ENCODE assay signal across 18 cellular contexts in genomic region chr7:155097338-155097737, GRCh38. TPM values are rescaled to one million over a fixed set of nuclear protein-coding genes. Genes with fewer than 3 reads are reported as not detected.
DNase-seq lines count a peak whose midpoint lies in the region; ATAC-seq and TF ChIP-seq lines count a peak whose summit lies in the region.
"Had no signal": no experiment of that assay in that cellular context is flagged by ENCODE, and none has a peak within 500 bp of the region (broad histone marks: within the 10 kb centered on the region; RNA-seq: fewer than 3 reads in every experiment).

No MANE protein-coding gene starts in this region.

- H3K9ac ChIP-seq in endodermal cell (ENCODE audit: extremely low read depth, low read length, poor library complexity, severe bottlenecking): no peak overlapping the region
- H3K9ac ChIP-seq: GM23248 had no signal

- H3K27ac ChIP-seq in endodermal cell (ENCODE audit: low read depth, low read length) (no peak overlapping the region), testis (no peak overlapping the region)
- H3K27ac ChIP-seq in effector memory CD4-positive, alpha-beta T cell (ENCODE audit: insufficient read depth, low read length, poor library complexity, severe bottlenecking): no peak overlapping the region
- H3K27ac ChIP-seq: 22Rv1, A549, C4-2B, GM23248 had no signal

- H3K9me3 ChIP-seq in endodermal cell (ENCODE audit: control insufficient read depth, low read length): peaks cover 15% of the 10 kb centered on the region
- H3K9me3 ChIP-seq in testis: no peaks in the 10 kb centered on the region
- no peaks in the 10 kb centered on the region for H3K9me3 ChIP-seq in effector memory CD4-positive, alpha-beta T cell (ENCODE audit: control insufficient read depth, low read length)
- H3K9me3 ChIP-seq: A549, Caco-2, HAP-1 had no signal

- TF ChIP-seq POLR2A in testis (IDR thresholded peaks at IDR 0.05): no peak

- H3K9me3 Mint-ChIP-seq in endodermal cell: peaks cover 26% of the 10 kb centered on the region
- H3K9me3 Mint-ChIP-seq: CD4-positive, alpha-beta T cell had no signal

- ATAC-seq in GM19455 (IDR thresholded peaks at IDR 0.05; ENCODE audit: unreplicated experiment): no peak
- ATAC-seq: A549 had no signal

- H3K4me3 ChIP-seq in endodermal cell (ENCODE audit: low read length): peak overlapping the region; percentile 29
- no peak overlapping the region for H3K4me3 ChIP-seq in testis
- no peak overlapping the region for H3K4me3 ChIP-seq in effector memory CD4-positive, alpha-beta T cell (ENCODE audit: insufficient read depth, low read depth, low read length, poor library complexity, severe bottlenecking)
- H3K4me3 ChIP-seq: A549, GM23248, HAP-1 had no signal

- H3K36me3 ChIP-seq in endodermal cell (ENCODE audit: control insufficient read depth, insufficient read depth, low read length): no peaks in the 10 kb centered on the region
- H3K36me3 ChIP-seq in testis (ENCODE audit: low read depth, missing control alignments): no peaks in the 10 kb centered on the region
- H3K36me3 ChIP-seq in effector memory CD4-positive, alpha-beta T cell (ENCODE audit: control insufficient read depth, insufficient read depth, low read length): no peaks in the 10 kb centered on the region
- H3K36me3 ChIP-seq: HAP-1 had no signal

- intact Hi-C loops in testis (cut with DNase I; ENCODE audit: low total_unique reads): no loop called here

- no peak overlapping the region for H3K4me3 Mint-ChIP-seq in endodermal cell
- H3K4me3 Mint-ChIP-seq: CD4-positive, alpha-beta T cell had no signal

- H3K4me1 Mint-ChIP-seq in endodermal cell: peaks cover 6% of the 10 kb centered on the region

- TF ChIP-seq CTCF in endodermal cell (conservative IDR thresholded peaks at IDR 0.05) (no peak), testis (IDR thresholded peaks at IDR 0.05) (no peak)

- H3K27me3 ChIP-seq in endodermal cell (ENCODE audit: control insufficient read depth, insufficient read depth, low read length, poor library complexity, severe bottlenecking): no peaks in the 10 kb centered on the region
- H3K27me3 ChIP-seq in testis: no peaks in the 10 kb centered on the region
- H3K27me3 ChIP-seq in effector memory CD4-positive, alpha-beta T cell (replicated peaks; ENCODE audit: control insufficient read depth, insufficient read depth, low read length, poor library complexity, severe bottlenecking): no peaks in the 10 kb centered on the region

- no peak overlapping the region for H3K27ac Mint-ChIP-seq in endodermal cell
- H3K27ac Mint-ChIP-seq: CD4-positive, alpha-beta T cell had no signal

- H3K36me3 Mint-ChIP-seq in endodermal cell (ENCODE audit: low read depth): no peaks in the 10 kb centered on the region

- DNase-seq in NCI-H345 (lab: John Stamatoyannopoulos, UW) (peak; percentile 23), NCI-H345 treated with DMSO at 0.1 percent for 48 hours (lab: John Stamatoyannopoulos, UW; ENCODE audit: unreplicated experiment) (no peak), NCI-H748 (lab: John Stamatoyannopoulos, UW; ENCODE audit: unreplicated experiment) (peak; percentile 19), endodermal cell (no peak), testis (no peak)
- DNase-seq in effector memory CD4-positive, alpha-beta T cell: no peak
- DNase-seq: AML-193; Caco-2; CD4-positive, alpha-beta T cell; GM23248 had no signal

- 79% methylated on average over 3 of the region's 3 CpGs; no CpG with 5 or more reads in 1 of the 2 experiments for WGBS in endodermal cell (ENCODE audit: insufficient coverage in 1 of 2, insufficient read length in 1 of 2), 2 experiments
- whole genome bisulfite sequencing in testis, 2 donors: 37 to 55% methylated on average over 3 of the region's 3 CpGs

- peaks cover 15% of the 10 kb centered on the region for H3K27me3 Mint-ChIP-seq in endodermal cell (ENCODE audit: insufficient read depth)

- no peaks in the 10 kb centered on the region for H3K4me1 ChIP-seq in endodermal cell (ENCODE audit: control insufficient read depth, insufficient read depth, low read length)
- H3K4me1 ChIP-seq in testis: no peaks in the 10 kb centered on the region
- H3K4me1 ChIP-seq in effector memory CD4-positive, alpha-beta T cell (ENCODE audit: control insufficient read depth, insufficient read depth, low read length, poor library complexity, severe bottlenecking): no peaks in the 10 kb centered on the region
- H3K4me1 ChIP-seq: A549, Caco-2, HAP-1 had no signal

RNA-seq across cellular contexts. Expression of gene HTR5A, which starts 27.2 kb away (rescaled TPM):
- total RNA-seq in endodermal cell (under 1 TPM; 0.11 to 0.46 TPM), testis (under 1 TPM; 0.87 to 0.93 TPM)
- polyA plus RNA-seq in endodermal cell (2013, experiment 1 of 2): not detected
- polyA plus RNA-seq in endodermal cell (2013, experiment 2 of 2): not detected
- polyA plus RNA-seq in testis (ENCODE audit: insufficient read depth, low read depth, low replicate concordance): 2.8 TPM
- total RNA-seq: Caco-2; CD4-positive, alpha-beta T cell; GM23248; H4; HT-29 had no signal
- polyA plus RNA-seq: A549, BJ, GM23248 had no signal

Comparison
In these comparisons a context has a peak if more than half of its experiments do, and no peak if none do; other contexts are left out.
1. DNase-seq: peak in NCI-H345 (single experiment) and NCI-H748 (single experiment); none in NCI-H345 treated with DMSO at 0.1 percent for 48 hours (single experiment), endodermal cell (single experiment), testis (single experiment) and effector memory CD4-positive, alpha-beta T cell (0 of 3).